ENCODE assay signal across 7 cellular contexts in the genomic region with DNA sequence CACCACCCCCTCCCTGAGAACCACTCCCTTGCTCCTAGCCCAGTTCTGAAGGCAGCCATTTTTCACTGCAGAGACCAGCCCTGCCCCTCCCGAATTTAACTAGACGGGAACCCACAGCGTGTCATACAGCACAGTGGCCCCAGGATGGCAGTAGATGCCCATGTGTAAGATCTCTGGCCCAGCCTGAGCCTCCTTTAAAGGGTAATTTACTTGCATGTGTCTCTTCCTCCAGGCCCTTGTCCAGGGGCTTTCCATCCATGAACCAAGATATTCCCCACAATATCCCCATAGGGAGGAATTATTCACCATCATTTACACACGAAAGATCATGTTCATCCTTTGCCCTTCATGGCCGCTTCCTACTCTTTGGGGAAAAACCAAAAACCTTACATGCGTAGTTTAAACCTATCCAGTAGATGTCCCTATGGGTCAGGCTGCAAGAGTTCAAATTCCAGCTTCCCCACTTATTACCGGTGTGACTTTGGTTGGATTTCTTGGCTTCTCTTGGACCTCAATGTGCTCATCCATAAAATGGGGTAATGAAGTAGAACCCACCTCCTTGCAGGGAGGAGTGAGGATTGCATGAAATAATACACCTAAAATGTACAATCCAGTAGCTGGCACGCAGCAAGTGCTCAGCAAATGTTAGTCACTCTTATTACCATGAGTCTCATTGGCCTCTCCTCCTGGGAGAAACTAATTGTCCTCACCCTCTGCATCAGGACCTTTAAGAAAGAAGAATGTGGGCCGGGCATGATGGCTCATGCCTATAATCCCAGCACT. TPM values are rescaled to one million over a fixed set of nuclear protein-coding genes. Genes with fewer than 3 reads are reported as not detected.
DNase-seq lines count a peak whose midpoint lies in the region; ATAC-seq and TF ChIP-seq lines count a peak whose summit lies in the region.

No MANE protein-coding gene starts in this region.

- H3K27ac ChIP-seq in KMS-11: no peak overlapping the region
- H3K27ac ChIP-seq in OCI-LY3 (ENCODE audit: low read length): no peak overlapping the region
- no peak overlapping the region for H3K27ac ChIP-seq in thoracic aorta

- H3K9me3 ChIP-seq in OCI-LY3 (ENCODE audit: insufficient read depth, low read length): no peaks in the 10 kb centered on the region
- no peaks in the 10 kb centered on the region for H3K9me3 ChIP-seq in thoracic aorta

- peak; percentile 61 to 69 for DNase-seq in activated T-cell treated with anti-CD3 and anti-CD28 coated beads, Interleukin-2, amount 50 U/mL, for 48 hours
- DNase-seq in foreskin fibroblast (peak; percentile 62 to 86), non-pigmented ciliary epithelial cell (ENCODE audit: low read depth) (peak; percentile 55), thoracic aorta (ENCODE audit: low spot score) (no peak)

- peaks cover 6% of the 10 kb centered on the region for H3K4me1 ChIP-seq in KMS-11 (ENCODE audit: low read depth, poor library complexity, severe bottlenecking)
- H3K4me1 ChIP-seq in OCI-LY3 (ENCODE audit: low read length): peaks cover 13% of the 10 kb centered on the region
- H3K4me1 ChIP-seq in thoracic aorta (ENCODE audit: control insufficient read depth in 1 of 2, low read depth in 2 of 2): no peaks in the 10 kb centered on the region

- H3K4me2 ChIP-seq in KMS-11 (0 out of 2 replicates have a peak overlapping the region, but pooled peaks have one; percentile 24), OCI-LY3 (ENCODE audit: low read length) (peak overlapping the region; percentile 64)

- no peaks in the 10 kb centered on the region for H4K20me1 ChIP-seq in KMS-11 (ENCODE audit: insufficient read depth)
- H4K20me1 ChIP-seq in OCI-LY3 (ENCODE audit: insufficient read depth, low read length): no peaks in the 10 kb centered on the region

- H2AFZ ChIP-seq in KMS-11 (ENCODE audit: low read depth) (peak overlapping the region; percentile 94), OCI-LY3 (ENCODE audit: low read depth, low read length) (peak overlapping the region; percentile 95)

- H3K9ac ChIP-seq in KMS-11: peak overlapping the region; percentile 20; the same call in 1 of the 2 replicates
- 0 out of 2 replicates have a peak overlapping the region, but pooled peaks have one; percentile 22 for H3K9ac ChIP-seq in OCI-LY3 (ENCODE audit: low read length)

- no peak overlapping the region for H3K4me3 ChIP-seq in KMS-11 (IDR thresholded peaks at IDR 0.05; ENCODE audit: insufficient read depth, low read depth, low read length)
- H3K4me3 ChIP-seq in OCI-LY3 (ENCODE audit: low read length): peak overlapping the region; percentile 58
- no peak overlapping the region for H3K4me3 ChIP-seq in foreskin fibroblast (ENCODE audit: low read depth in 1 of 2, low read length in 2 of 2)
- no peak overlapping the region for H3K4me3 ChIP-seq in thoracic aorta

- H3K36me3 ChIP-seq in KMS-11 (ENCODE audit: insufficient read depth) (no peaks in the 10 kb centered on the region), OCI-LY3 (replicated peaks; ENCODE audit: low read depth, low read length) (no peaks in the 10 kb centered on the region), thoracic aorta (no peaks in the 10 kb centered on the region)

- TF ChIP-seq CTCF in GM12873 (IDR thresholded peaks at IDR 0.05; ENCODE audit: insufficient read depth, low read depth, low read length, missing control alignments) (peak; percentile 88), KMS-11 (conservative IDR thresholded peaks at IDR 0.05; ENCODE audit: low read depth, low read length) (peak; percentile 79), OCI-LY3 (IDR thresholded peaks at IDR 0.05; ENCODE audit: low read depth, low read length) (peak; percentile 83), foreskin fibroblast (IDR thresholded peaks at IDR 0.05; ENCODE audit: low read depth, low read length) (peak; percentile 81), thoracic aorta (IDR thresholded peaks at IDR 0.05) (peak; percentile 36)

- H3K27me3 ChIP-seq in KMS-11 (ENCODE audit: insufficient read depth, low read depth) (no peaks in the 10 kb centered on the region), OCI-LY3 (ENCODE audit: low read depth, low read length) (no peaks in the 10 kb centered on the region), thoracic aorta (replicated peaks; ENCODE audit: insufficient read depth) (no peaks in the 10 kb centered on the region)

- no peaks in the 10 kb centered on the region for H3K79me2 ChIP-seq in KMS-11 (ENCODE audit: insufficient read depth, low read depth)
- no peaks in the 10 kb centered on the region for H3K79me2 ChIP-seq in OCI-LY3 (ENCODE audit: low read length)

- ATAC-seq in thoracic aorta (ENCODE audit: insufficient number of reproducible peaks, low FRiP score, low read depth): no peak

RNA-seq across cellular contexts. Expression of a gene that starts 4.0 kb away (rescaled TPM):
- total RNA-seq in thoracic aorta: not detected

RNA-seq across cellular contexts. Expression of a gene that starts 39.0 kb away (rescaled TPM):
- total RNA-seq in thoracic aorta: not detected

RNA-seq across cellular contexts. Expression of a gene that starts 42.6 kb away (rescaled TPM):
- total RNA-seq in thoracic aorta: 10 to 100 TPM; 23.4 to 44.1 TPM

Comparison
In these comparisons a context has a peak if more than half of its experiments do, and no peak if none do; other contexts are left out.
1. CTCF ChIP-seq: peak in every context shown above with its lines; median percentile 88 in GM12873; 83 in OCI-LY3; 81 in foreskin fibroblast; 79 in KMS-11; 36 in thoracic aorta.